ENCODE assay signal across 8 cellular contexts in genomic region chr12:122024132-122024785, GRCh38. TPM values are rescaled to one million over a fixed set of nuclear protein-coding genes. Genes with fewer than 3 reads are reported as not detected.
DNase-seq lines count a peak whose midpoint lies in the region; ATAC-seq, FAIRE-seq and TF ChIP-seq lines count a peak whose summit lies in the region.

No MANE protein-coding gene starts in this region.

- H3K27me3 ChIP-seq in DND-41 (ENCODE audit: insufficient read depth, low read length, poor library complexity) (no peaks in the 10 kb centered on the region), rectal smooth muscle tissue (ENCODE audit: control insufficient read depth, insufficient read depth, low read length) (no peaks in the 10 kb centered on the region)

- H3K79me2 ChIP-seq in DND-41 (ENCODE audit: insufficient read depth, low read length), result peaks cover 97% of the 10 kb centered on the region

- no peak overlapping the region for H2AFZ ChIP-seq in DND-41 (ENCODE audit: low read depth, low read length)

- TF ChIP-seq CTCF in DND-41 (IDR thresholded peaks at IDR 0.05; ENCODE audit: borderline replicate concordance, extremely low read depth, low read length, poor library complexity, severe bottlenecking) (no peak), fibroblast of the aortic adventitia (IDR thresholded peaks at IDR 0.05; ENCODE audit: insufficient read depth, low read length) (no peak)

- peak overlapping the region; percentile 96 for H3K4me2 ChIP-seq in DND-41 (ENCODE audit: insufficient read depth, low read length)

- H3K4me3 ChIP-seq in DND-41 (ENCODE audit: low read depth in 1 of 2, low read length in 2 of 2) (peak overlapping the region; percentile 81 to 83; a peak in 3 of 4 replicates), fibroblast of the aortic adventitia (ENCODE audit: low read depth, low read length) (peak overlapping the region; percentile 68), rectal smooth muscle tissue (ENCODE audit: low read length) (peak overlapping the region; percentile 74)

- H3K9me3 ChIP-seq in DND-41 (ENCODE audit: insufficient read depth, low read length, severe bottlenecking), result no peaks in the 10 kb centered on the region

- H3K27ac ChIP-seq in DND-41 (ENCODE audit: low read length), result peak overlapping the region; percentile 88
- H3K27ac ChIP-seq in rectal smooth muscle tissue (ENCODE audit: low read depth, low read length), result peak overlapping the region; percentile 64

- DNase-seq in DND-41, result no peak
- peak; percentile 90 for DNase-seq in NAMALWA (ENCODE audit: low spot score)
- DNase-seq in fibroblast of the aortic adventitia (ENCODE audit: low read depth), result no peak
- no peak for DNase-seq in frontal cortex (ENCODE audit: low spot score in 2 of 2)
- DNase-seq in NCI-H187 treated with DMSO at 0.1 percent for 48 hours (lab: John Stamatoyannopoulos, UW), result no peak
- no peak for DNase-seq in NCI-H226
- no peak for DNase-seq in SHP77 treated with DMSO at 0.1 percent for 48 hours (lab: John Stamatoyannopoulos, UW)

- H3K4me1 ChIP-seq in DND-41 (ENCODE audit: insufficient read depth, low read length) (peaks cover 64% of the 10 kb centered on the region), rectal smooth muscle tissue (ENCODE audit: control insufficient read depth, insufficient read depth, low read length) (peaks cover 8% of the 10 kb centered on the region)

- FAIRE-seq in frontal cortex (lab: Jason Lieb, UNC), result no peak

- H3K9ac ChIP-seq in DND-41 (ENCODE audit: low read depth, low read length) (peak overlapping the region; percentile 95), rectal smooth muscle tissue (ENCODE audit: low read length) (no peak overlapping the region)

- no peak for ATAC-seq in DND-41 (ENCODE audit: insufficient read depth, low read depth)

- H3K36me3 ChIP-seq in DND-41 (ENCODE audit: insufficient read depth, low read length), result peaks cover 12% of the 10 kb centered on the region; the same call in 1 of the 2 replicates
- H3K36me3 ChIP-seq in rectal smooth muscle tissue (ENCODE audit: control insufficient read depth, insufficient read depth, low read length), result no peaks in the 10 kb centered on the region

- peaks cover 46% of the 10 kb centered on the region for H4K20me1 ChIP-seq in DND-41 (ENCODE audit: insufficient read depth, low read length)

RNA-seq across cellular contexts. Expression of gene BCL7A, which starts 2.6 kb away (rescaled TPM):
- total RNA-seq in fibroblast of the aortic adventitia (ENCODE audit: low replicate concordance) (3.2 and 12.2 TPM in 2 replicates), frontal cortex (88.0 TPM)

RNA-seq across cellular contexts. Expression of gene MLXIP, which starts 54.3 kb away (rescaled TPM):
- total RNA-seq in fibroblast of the aortic adventitia (ENCODE audit: low replicate concordance), result 8.3 and 15.4 TPM in 2 replicates
- total RNA-seq in frontal cortex, result 6.9 TPM
